ENCODE assay signal across 8 cellular contexts in genomic region chr12:31682136-31682962, GRCh38. TPM values are rescaled to one million over a fixed set of nuclear protein-coding genes. Genes with fewer than 3 reads are reported as not detected.
A peak's percentile ranks its signal among the peaks of the same experiment; 100 is the strongest.
DNase-seq lines count a peak whose midpoint lies in the region; ATAC-seq and TF ChIP-seq lines count a peak whose summit lies in the region.

No MANE protein-coding gene starts in this region.

- DNase-seq in NCI-H128 (lab: John Stamatoyannopoulos, UW; ENCODE audit: unreplicated experiment) (peak; percentile 68), SKM-1 treated with dmso at 0.1 percent for 144 hours (lab: John Stamatoyannopoulos, UW; ENCODE audit: unreplicated experiment) (peak; percentile 39), heart right ventricle (peak; percentile 17 to 50), smooth muscle cell (lab: John Stamatoyannopoulos, UW; ENCODE audit: unreplicated experiment) (no peak)

- peaks cover 0 to 10% (median 0%) of the 10 kb centered on the region in 9 donors for H3K4me1 ChIP-seq in heart right ventricle
- H3K4me1 ChIP-seq in smooth muscle cell (ENCODE audit: low read depth): no peaks in the 10 kb centered on the region

- H3K9me3 ChIP-seq in heart right ventricle (peaks cover 0 to 33% (median 17%) of the 10 kb centered on the region in 11 donors), smooth muscle cell (replicated peaks; ENCODE audit: low read depth) (peaks cover 11% of the 10 kb centered on the region)

- H3K4me3 Mint-ChIP-seq in activated naive CD4-positive, alpha-beta T cell treated with anti-CD3 and anti-CD28 coated beads, Interleukin-2, amount 50 U/mL, for 24 hours: no peak overlapping the region

- H3K27me3 Mint-ChIP-seq in activated naive CD4-positive, alpha-beta T cell treated with anti-CD3 and anti-CD28 coated beads, Interleukin-2, amount 50 U/mL, for 24 hours: no peaks in the 10 kb centered on the region

- intact Hi-C loops in heart right ventricle (cut with DNase I): loop anchor here in 8 of 10 donors (2.0 to 10.0 kb wide), 10 partner anchors 272 to 630 kb away; partner anchors contain the start of gene RESF1 (in 1 of the 8)

- H3K4me1 Mint-ChIP-seq in activated naive CD4-positive, alpha-beta T cell treated with anti-CD3 and anti-CD28 coated beads, Interleukin-2, amount 50 U/mL, for 24 hours: peaks cover 17% of the 10 kb centered on the region

- H3K9me3 Mint-ChIP-seq in activated naive CD4-positive, alpha-beta T cell treated with anti-CD3 and anti-CD28 coated beads, Interleukin-2, amount 50 U/mL, for 24 hours: no peaks in the 10 kb centered on the region

- 52 to 54% methylated on average over 10 of the region's 10 CpGs for WGBS in heart right ventricle, 2 donors
- WGBS in smooth muscle cell (ENCODE audit: low lambda C conversion rate): 26% methylated on average over 10 of the region's 10 CpGs

- no peaks in the 10 kb centered on the region for H3F3A ChIP-seq in smooth muscle cell (ENCODE audit: low read depth)

- H3K36me3 ChIP-seq in heart right ventricle: peaks cover 0 to 52% (median 23%) of the 10 kb centered on the region in 9 donors
- peaks cover 5% of the 10 kb centered on the region for H3K36me3 ChIP-seq in smooth muscle cell (ENCODE audit: low read depth)

- no peak overlapping the region for H3K9ac ChIP-seq in smooth muscle cell (ENCODE audit: low read depth)

- no peak overlapping the region for H2AFZ ChIP-seq in smooth muscle cell (ENCODE audit: low read depth)

- H3K27me3 ChIP-seq in heart right ventricle (no peaks in the 10 kb centered on the region), smooth muscle cell (ENCODE audit: low read depth) (no peaks in the 10 kb centered on the region)

- H3K27ac ChIP-seq in heart right ventricle (peak overlapping the region in 1 of 10 donors; percentile 16), smooth muscle cell (ENCODE audit: low read depth) (no peak overlapping the region)

- H4K20me1 ChIP-seq in smooth muscle cell (ENCODE audit: low read depth): no peaks in the 10 kb centered on the region

- H3K4me2 ChIP-seq in smooth muscle cell: no peak overlapping the region

- ATAC-seq in HG02763 (IDR thresholded peaks at IDR 0.05; ENCODE audit: unreplicated experiment) (peak; percentile 81), heart right ventricle (peak; percentile 64 to 89 (median 78)), HG03520 (IDR thresholded peaks at IDR 0.05; ENCODE audit: unreplicated experiment) (no peak)

- no peaks in the 10 kb centered on the region for H3K79me2 ChIP-seq in smooth muscle cell (ENCODE audit: low read depth)

- peak; percentile 66; the same call in 1 of the 2 replicates for TF ChIP-seq CTCF in GM12875 (IDR thresholded peaks at IDR 0.05; ENCODE audit: borderline replicate concordance, insufficient read depth, low read depth, low read length)
- peak; percentile 22 to 82 (median 65) for TF ChIP-seq CTCF in heart right ventricle (IDR thresholded peaks at IDR 0.05)
- peak; percentile 69 for TF ChIP-seq CTCF in smooth muscle cell (IDR thresholded peaks at IDR 0.05; ENCODE audit: borderline replicate concordance, insufficient read depth, poor library complexity, severe bottlenecking)

- H3K27ac Mint-ChIP-seq in activated naive CD4-positive, alpha-beta T cell treated with anti-CD3 and anti-CD28 coated beads, Interleukin-2, amount 50 U/mL, for 24 hours: peak overlapping the region; percentile 76

- no peak overlapping the region for H3K4me3 ChIP-seq in GM12875 (ENCODE audit: low read depth, low read length)
- H3K4me3 ChIP-seq in heart right ventricle: no peak overlapping the region
- no peak overlapping the region for H3K4me3 ChIP-seq in smooth muscle cell

- peaks cover 23% of the 10 kb centered on the region for H3K36me3 Mint-ChIP-seq in activated naive CD4-positive, alpha-beta T cell treated with anti-CD3 and anti-CD28 coated beads, Interleukin-2, amount 50 U/mL, for 24 hours

RNA-seq across cellular contexts. Expression of gene ETFBKMT, which starts 22.9 kb away (rescaled TPM):
- total RNA-seq in heart right ventricle: 1 to 10 TPM; 5.5 to 8.7 (median 6.2) TPM
- 1 to 10 TPM; 1.7 to 2.7 TPM for polyA plus RNA-seq in heart right ventricle
- total RNA-seq in smooth muscle cell: 2.2 and 2.9 TPM in 2 replicates
- 1.7 and 1.8 TPM in 2 replicates for polyA plus RNA-seq in smooth muscle cell

RNA-seq across cellular contexts. Expression of gene AMN1, which starts 46.5 kb away (rescaled TPM):
- total RNA-seq in heart right ventricle (10 to 100 TPM; 12.7 to 24.9 (median 14.6) TPM), smooth muscle cell (11.2 and 12.0 TPM in 2 replicates)
- polyA plus RNA-seq in heart right ventricle (10 to 100 TPM; 11.3 to 12.1 TPM), smooth muscle cell (7.3 and 11.1 TPM in 2 replicates)
